17 cellular contexts compared by ENCODE assay signal in genomic region chr6:54060286-54060685, GRCh38. TPM values are rescaled to one million over a fixed set of nuclear protein-coding genes. Genes with fewer than 3 reads are reported as not detected.
DNase-seq lines count a peak whose midpoint lies in the region; ATAC-seq and TF ChIP-seq lines count a peak whose summit lies in the region.
"Had no signal": no experiment of that assay in that cellular context is flagged by ENCODE, and none has a peak within 500 bp of the region (broad histone marks: within the 10 kb centered on the region; RNA-seq: fewer than 3 reads in every experiment).

No MANE protein-coding gene starts in this region.

- H3K27me3 Mint-ChIP-seq in osteocyte (ENCODE audit: unreplicated experiment), result no peaks in the 10 kb centered on the region

- H3K9ac ChIP-seq in SK-N-MC (ENCODE audit: insufficient read length), result no peak overlapping the region
- no peak overlapping the region for H3K9ac ChIP-seq in Karpas-422 (ENCODE audit: low read length)

- H3K4me3 ChIP-seq in SK-N-MC (peak overlapping the region; percentile 28; the same call in 1 of the 2 replicates), fibroblast of the aortic adventitia (ENCODE audit: low read depth, low read length) (no peak overlapping the region), Karpas-422 (ENCODE audit: low read length) (no peak overlapping the region)

- DNase-seq in GM03348 (ENCODE audit: low spot score) (peak; percentile 22), SK-N-MC (ENCODE audit: low read depth, low spot score) (peak; percentile 52), fibroblast of the aortic adventitia (ENCODE audit: low read depth) (peak; percentile 46), renal cortical epithelial cell (ENCODE audit: low read depth) (peak; percentile 56), osteocyte (ENCODE audit: extremely low spot score, unreplicated experiment) (no peak), Karpas-422 (no peak), kidney glomerular epithelial cell (lab: John Stamatoyannopoulos, UW) (no peak)
- DNase-seq: activated CD4-positive, CD25-positive, alpha-beta regulatory T cell treated with anti-CD3 and anti-CD28 coated beads, Interleukin-2, amount 50 U/mL, for 72 hours; activated T-cell treated with anti-CD3 and anti-CD28 coated beads, Interleukin-2, amount 50 U/mL, for 1 hour; effector CD4-positive, alpha-beta T cell; GDM1; midbrain; posterior cingulate gyrus; T-cell had no signal

- H2AFZ ChIP-seq in Karpas-422 (ENCODE audit: low read length), result no peak overlapping the region

- H3K36me3 ChIP-seq in SK-N-MC (ENCODE audit: insufficient read depth, low read length) (no peaks in the 10 kb centered on the region), Karpas-422 (ENCODE audit: insufficient read depth, low read length) (no peaks in the 10 kb centered on the region)

- no peak overlapping the region for H3K4me3 Mint-ChIP-seq in osteocyte (ENCODE audit: unreplicated experiment)
- H3K4me3 Mint-ChIP-seq: stimulated activated naive CD8-positive, alpha-beta T cell treated with anti-CD3 and anti-CD28 coated beads, Interleukin-15, Interleukin-2, amounts not matched to agents 100 ng/mL and 50 ng/mL, for 24 hours; T-cell had no signal

- H3K4me1 Mint-ChIP-seq in osteocyte (ENCODE audit: unreplicated experiment), result peaks cover 18% of the 10 kb centered on the region
- H3K4me1 Mint-ChIP-seq: T-cell had no signal

- TF ChIP-seq CTCF in fibroblast of the aortic adventitia (IDR thresholded peaks at IDR 0.05; ENCODE audit: insufficient read depth, low read length), result no peak
- TF ChIP-seq CTCF in osteocyte (IDR thresholded peaks at IDR 0.05), result no peak

- no peaks in the 10 kb centered on the region for H3K79me2 ChIP-seq in Karpas-422 (ENCODE audit: low read length)

- no peaks in the 10 kb centered on the region for H3K27me3 ChIP-seq in Karpas-422 (ENCODE audit: low read length)

- H3K27ac ChIP-seq in SK-N-MC (no peak overlapping the region; the same call in 1 of the 2 replicates), Karpas-422 (ENCODE audit: low read length) (no peak overlapping the region)

- H3K36me3 Mint-ChIP-seq in osteocyte (ENCODE audit: unreplicated experiment), result no peaks in the 10 kb centered on the region
- H3K36me3 Mint-ChIP-seq: T-cell had no signal

- no peaks in the 10 kb centered on the region for H3K4me1 ChIP-seq in Karpas-422 (ENCODE audit: low read length)

- H3K9me3 ChIP-seq in SK-N-MC (ENCODE audit: low read depth, low read length) (no peaks in the 10 kb centered on the region), Karpas-422 (ENCODE audit: low read length) (no peaks in the 10 kb centered on the region)

- no peak overlapping the region for H3K4me2 ChIP-seq in Karpas-422 (ENCODE audit: low read depth, low read length, poor library complexity, severe bottlenecking)

- ATAC-seq in HG02763 (IDR thresholded peaks at IDR 0.05; ENCODE audit: unreplicated experiment), result no peak
- ATAC-seq: T-cell had no signal

- no peaks in the 10 kb centered on the region for H3K9me3 Mint-ChIP-seq in osteocyte (ENCODE audit: unreplicated experiment)
- H3K9me3 Mint-ChIP-seq: stimulated activated naive CD8-positive, alpha-beta T cell treated with anti-CD3 and anti-CD28 coated beads, Interleukin-15, Interleukin-2, amounts not matched to agents 100 ng/mL and 50 ng/mL, for 24 hours; T-cell had no signal

- no peak overlapping the region for H3K27ac Mint-ChIP-seq in osteocyte (ENCODE audit: unreplicated experiment)
- H3K27ac Mint-ChIP-seq: stimulated activated naive CD8-positive, alpha-beta T cell treated with anti-CD3 and anti-CD28 coated beads, Interleukin-15, Interleukin-2, amounts not matched to agents 100 ng/mL and 50 ng/mL, for 24 hours; T-cell had no signal

- no peaks in the 10 kb centered on the region for H3K9me2 ChIP-seq in Karpas-422 (replicated peaks; ENCODE audit: insufficient read depth, low read length)

- no peaks in the 10 kb centered on the region for H4K20me1 ChIP-seq in Karpas-422 (ENCODE audit: insufficient read depth, low read depth, low read length)

RNA-seq across cellular contexts. Expression of gene MLIP, which starts 51.0 kb away (rescaled TPM):
- total RNA-seq in fibroblast of the aortic adventitia (ENCODE audit: low replicate concordance) (not detected in 2 replicates), renal cortical epithelial cell (0.15 TPM in 1 of 2 replicates, not detected in the other), osteocyte (0.65 TPM in 1 of 2 replicates, not detected in the other)
- not detected in 2 replicates for total RNA-seq in Karpas-422 (2014; rRNA removed; shearing (Covaris generic); ENCODE audit: low replicate concordance)
- total RNA-seq: H4, T-cell had no signal

Comparison
In these comparisons a context has a peak if more than half of its experiments do, and no peak if none do; other contexts are left out.
1. DNase-seq: peak in GM03348 (single experiment), SK-N-MC (single experiment), fibroblast of the aortic adventitia (single experiment) and renal cortical epithelial cell (single experiment); none in osteocyte (single experiment), Karpas-422 (single experiment) and kidney glomerular epithelial cell (single experiment).